Comparison of ENCODE assay signal across 1 cellular context in the genomic region with DNA sequence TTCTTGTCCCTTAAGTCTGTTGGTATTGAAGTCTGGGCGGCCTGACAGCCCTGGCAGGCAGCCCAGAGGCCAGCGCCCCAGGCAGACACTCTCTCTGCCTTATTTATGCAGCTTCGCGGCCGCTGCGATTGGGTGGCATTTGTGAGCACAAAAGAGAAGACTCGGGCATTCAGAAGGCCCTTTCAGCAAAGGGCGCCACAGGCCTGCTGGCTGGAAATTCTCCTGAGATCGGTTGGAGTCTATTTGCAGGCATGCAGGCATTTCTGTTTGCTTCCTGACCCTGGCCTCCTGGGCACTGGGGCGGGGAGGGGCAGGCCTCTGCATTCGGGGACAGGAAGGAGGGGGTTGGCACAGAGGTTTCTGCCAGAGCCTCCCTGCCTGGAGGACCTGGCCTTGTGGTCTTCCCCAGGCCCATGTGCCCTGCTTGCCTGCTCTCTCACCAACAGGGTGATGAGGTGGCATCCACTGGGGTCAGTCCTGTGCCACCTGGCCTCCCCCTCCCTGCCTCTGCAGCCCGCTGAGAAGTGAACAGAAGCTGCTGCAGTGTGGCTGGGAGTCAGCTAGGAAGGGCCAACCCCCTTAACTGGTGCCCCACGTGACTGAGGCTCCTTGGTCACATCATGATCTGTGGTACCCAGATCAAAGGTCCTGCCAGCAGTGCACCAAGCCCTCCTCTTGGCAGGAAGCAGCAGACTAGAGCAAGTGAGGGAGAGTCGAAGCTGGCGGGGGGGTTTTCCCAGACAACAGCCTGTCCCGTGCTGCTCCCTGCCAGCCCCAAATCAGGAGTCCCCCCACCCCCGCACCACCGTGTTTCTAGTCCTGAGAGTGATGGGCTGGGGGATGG.
A peak's percentile ranks its signal among the peaks of the same experiment; 100 is the strongest.
TF ChIP-seq lines count a peak whose summit lies in the region.

No MANE protein-coding gene starts in this region.

TF ChIP-seq in GM12878, 131 proteins besides CTCF, POLR2A, EP300 and RAD21 (continued from another document):
- no peak for TF ChIP-seq KAT2A (conservative IDR thresholded peaks at IDR 0.05; ENCODE audit: control insufficient read depth, low read depth, low read length)
- TF ChIP-seq, protein P1, sequence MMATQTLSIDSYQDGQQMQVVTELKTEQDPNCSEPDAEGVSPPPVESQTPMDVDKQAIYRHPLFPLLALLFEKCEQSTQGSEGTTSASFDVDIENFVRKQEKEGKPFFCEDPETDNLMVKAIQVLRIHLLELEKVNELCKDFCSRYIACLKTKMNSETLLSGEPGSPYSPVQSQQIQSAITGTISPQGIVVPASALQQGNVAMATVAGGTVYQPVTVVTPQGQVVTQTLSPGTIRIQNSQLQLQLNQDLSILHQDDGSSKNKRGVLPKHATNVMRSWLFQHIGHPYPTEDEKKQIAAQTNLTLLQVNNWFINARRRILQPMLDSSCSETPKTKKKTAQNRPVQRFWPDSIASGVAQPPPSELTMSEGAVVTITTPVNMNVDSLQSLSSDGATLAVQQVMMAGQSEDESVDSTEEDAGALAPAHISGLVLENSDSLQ (IDR thresholded peaks at IDR 0.05), result peak; percentile 37; the same call in 1 of the 2 replicates
- TF ChIP-seq MTA3 (IDR thresholded peaks at IDR 0.05; ENCODE audit: borderline replicate concordance, low read length), result no peak
- TF ChIP-seq, protein P2, sequence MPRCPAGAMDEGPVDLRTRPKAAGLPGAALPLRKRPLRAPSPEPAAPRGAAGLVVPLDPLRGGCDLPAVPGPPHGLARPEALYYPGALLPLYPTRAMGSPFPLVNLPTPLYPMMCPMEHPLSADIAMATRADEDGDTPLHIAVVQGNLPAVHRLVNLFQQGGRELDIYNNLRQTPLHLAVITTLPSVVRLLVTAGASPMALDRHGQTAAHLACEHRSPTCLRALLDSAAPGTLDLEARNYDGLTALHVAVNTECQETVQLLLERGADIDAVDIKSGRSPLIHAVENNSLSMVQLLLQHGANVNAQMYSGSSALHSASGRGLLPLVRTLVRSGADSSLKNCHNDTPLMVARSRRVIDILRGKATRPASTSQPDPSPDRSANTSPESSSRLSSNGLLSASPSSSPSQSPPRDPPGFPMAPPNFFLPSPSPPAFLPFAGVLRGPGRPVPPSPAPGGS (IDR thresholded peaks at IDR 0.05; ENCODE audit: borderline replicate concordance, insufficient read depth, low read depth, low read length, poor library complexity, severe bottlenecking), result peak; percentile 51
- peak; percentile 62; the same call in 1 of the 2 replicates for TF ChIP-seq GATAD2B (conservative IDR thresholded peaks at IDR 0.05; ENCODE audit: low read depth)
- no peak for TF ChIP-seq FOXM1 (IDR thresholded peaks at IDR 0.05; ENCODE audit: low read depth, low read length)
- TF ChIP-seq, protein P3, sequence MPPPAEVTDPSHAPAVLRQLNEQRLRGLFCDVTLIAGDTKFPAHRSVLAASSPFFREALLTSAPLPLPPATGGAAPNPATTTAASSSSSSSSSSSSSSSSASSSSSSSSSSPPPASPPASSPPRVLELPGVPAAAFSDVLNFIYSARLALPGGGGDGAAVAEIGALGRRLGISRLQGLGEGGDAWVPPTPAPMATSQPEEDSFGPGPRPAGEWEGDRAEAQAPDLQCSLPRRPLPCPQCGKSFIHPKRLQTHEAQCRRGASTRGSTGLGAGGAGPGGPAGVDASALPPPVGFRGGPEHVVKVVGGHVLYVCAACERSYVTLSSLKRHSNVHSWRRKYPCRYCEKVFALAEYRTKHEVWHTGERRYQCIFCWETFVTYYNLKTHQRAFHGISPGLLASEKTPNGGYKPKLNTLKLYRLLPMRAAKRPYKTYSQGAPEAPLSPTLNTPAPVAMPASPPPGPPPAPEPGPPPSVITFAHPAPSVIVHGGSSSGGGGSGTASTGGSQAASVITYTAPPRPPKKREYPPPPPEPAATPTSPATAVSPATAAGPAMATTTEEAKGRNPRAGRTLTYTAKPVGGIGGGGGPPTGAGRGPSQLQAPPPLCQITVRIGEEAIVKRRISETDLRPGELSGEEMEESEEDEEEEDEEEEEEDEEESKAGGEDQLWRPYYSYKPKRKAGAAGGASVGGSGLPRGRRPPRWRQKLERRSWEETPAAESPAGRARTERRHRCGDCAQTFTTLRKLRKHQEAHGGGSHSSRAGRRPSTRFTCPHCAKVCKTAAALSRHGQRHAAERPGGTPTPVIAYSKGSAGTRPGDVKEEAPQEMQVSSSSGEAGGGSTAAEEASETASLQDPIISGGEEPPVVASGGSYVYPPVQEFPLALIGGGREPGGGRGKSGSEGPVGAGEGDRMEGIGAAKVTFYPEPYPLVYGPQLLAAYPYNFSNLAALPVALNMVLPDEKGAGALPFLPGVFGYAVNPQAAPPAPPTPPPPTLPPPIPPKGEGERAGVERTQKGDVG (CRISPR knock-in tag; IDR thresholded peaks at IDR 0.05), result no peak
- TF ChIP-seq MTA2 (IDR thresholded peaks at IDR 0.05; ENCODE audit: low read depth), result peak; percentile 47
- peak; percentile 68 for TF ChIP-seq IKZF1 (conservative IDR thresholded peaks at IDR 0.05)
